In the genomic region with DNA sequence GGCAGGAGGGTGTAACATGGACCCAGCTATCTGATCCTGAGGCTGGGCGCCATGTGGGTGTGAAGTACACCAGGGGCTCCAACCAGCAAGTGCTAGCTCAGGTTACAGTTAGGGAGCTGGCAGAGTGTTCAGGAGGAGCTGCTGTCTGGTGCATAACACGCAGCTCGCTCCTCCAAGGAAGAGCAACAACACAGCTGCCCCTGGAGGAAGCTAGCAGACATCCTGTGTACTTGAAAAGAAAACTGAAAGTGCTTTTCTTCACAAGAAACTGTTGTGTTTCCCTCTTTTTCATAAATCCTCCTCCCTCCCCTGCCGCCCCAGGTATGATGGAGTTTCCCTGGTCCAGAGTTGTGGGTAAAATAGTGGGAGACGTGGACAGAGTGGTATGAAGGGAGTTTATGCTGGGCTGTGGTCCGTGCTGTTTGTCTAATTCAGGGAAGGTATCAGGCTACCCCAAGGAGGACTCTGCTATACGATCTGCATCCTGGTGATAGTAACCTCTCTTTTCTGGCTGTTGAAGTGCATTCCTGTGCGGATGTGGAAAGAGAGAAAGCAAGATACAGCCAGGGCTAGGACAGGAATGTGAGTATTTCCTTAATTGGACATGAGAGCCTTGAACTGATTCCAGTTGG, we compare ENCODE assay signal across 8 cellular contexts. TPM values are rescaled to one million over a fixed set of nuclear protein-coding genes. Genes with fewer than 3 reads are reported as not detected.
DNase-seq lines count a peak whose midpoint lies in the region; ATAC-seq and TF ChIP-seq lines count a peak whose summit lies in the region.

No MANE protein-coding gene starts in this region.

- peaks cover 63% of the 10 kb centered on the region for H3K4me1 Mint-ChIP-seq in activated CD4-positive, alpha-beta T cell treated with anti-CD3 and anti-CD28 coated beads, Interleukin-2, amount 10 ng/mL, durations not matched to agents 24 days and 14 days

- H3K27me3 Mint-ChIP-seq in activated CD4-positive, alpha-beta T cell treated with anti-CD3 and anti-CD28 coated beads, Interleukin-2, amount 10 ng/mL, durations not matched to agents 24 days and 14 days, result no peaks in the 10 kb centered on the region

- peak overlapping the region in 3 of 4 donors; percentile 17 to 60 (median 29) for H3K4me3 ChIP-seq in esophagus squamous epithelium
- peak overlapping the region; percentile 48 to 68 for H3K4me3 ChIP-seq in neutrophil (ENCODE audit: low read depth in 1 of 2, low read length in 1 of 2)

- WGBS in esophagus squamous epithelium, 2 donors, result 8 to 14% methylated on average over 7 to 8 of the region's 8 CpGs

- H3K4me1 ChIP-seq in esophagus squamous epithelium (peaks cover 12 to 48% (median 13%) of the 10 kb centered on the region in 3 donors), neutrophil (ENCODE audit: control insufficient read depth in 1 of 2, insufficient read depth in 1 of 2, low read depth in 1 of 2, low read length in 1 of 2) (peaks cover 44 to 50% of the 10 kb centered on the region in 2 experiments)

- H3K27ac ChIP-seq in esophagus squamous epithelium, result peak overlapping the region; percentile 50 to 87 (median 68)
- peak overlapping the region; percentile 85 for H3K27ac ChIP-seq in neutrophil

- peaks cover 0 to 1% (median 0%) of the 10 kb centered on the region in 4 donors for H3K27me3 ChIP-seq in esophagus squamous epithelium
- peaks cover 18% of the 10 kb centered on the region for H3K27me3 ChIP-seq in neutrophil

- peak in 1 of 6 experiments; percentile 10 for TF ChIP-seq CTCF in esophagus squamous epithelium (IDR thresholded peaks at IDR 0.05)
- TF ChIP-seq CTCF in neutrophil (IDR thresholded peaks at IDR 0.05), result peak; percentile 19

- H3K36me3 ChIP-seq in esophagus squamous epithelium, result no peaks in the 10 kb centered on the region
- H3K36me3 ChIP-seq in neutrophil, result no peaks in the 10 kb centered on the region

- H3K9me3 Mint-ChIP-seq in activated CD4-positive, alpha-beta T cell treated with anti-CD3 and anti-CD28 coated beads, Interleukin-2, amount 10 ng/mL, durations not matched to agents 24 days and 14 days, result no peaks in the 10 kb centered on the region

- H3K36me3 Mint-ChIP-seq in activated CD4-positive, alpha-beta T cell treated with anti-CD3 and anti-CD28 coated beads, Interleukin-2, amount 10 ng/mL, durations not matched to agents 24 days and 14 days (ENCODE audit: low read depth), result no peaks in the 10 kb centered on the region

- DNase-seq in EH (ENCODE audit: low read depth) (peak; percentile 86), LHCN-M2 (ENCODE audit: low read depth) (peak; percentile 68), esophagus squamous epithelium (lab: John Stamatoyannopoulos, UW) (no peak), NCI-H345 treated with DMSO at 0.1 percent for 48 hours (lab: John Stamatoyannopoulos, UW; ENCODE audit: unreplicated experiment) (no peak), globus pallidus (ENCODE audit: low spot score) (no peak)
- DNase-seq in activated CD4-positive, alpha-beta T cell treated with anti-CD3 and anti-CD28 coated beads, Interleukin-2, amount 10 ng/mL, durations not matched to agents 24 days and 14 days, result peak; percentile 88

- intact Hi-C loops in activated CD4-positive, alpha-beta T cell treated with anti-CD3 and anti-CD28 coated beads, Interleukin-2, amount 10 ng/mL, durations not matched to agents 24 days and 14 days (cut with micrococcal nuclease), result loop anchor here (1.0 to 5.0 kb wide), 2 partner anchors 17 to 1097 kb away; no protein-coding TSS in a partner anchor
- intact Hi-C loops in esophagus squamous epithelium (cut with DNase I), result no loop called here

- TF ChIP-seq POLR2A in esophagus squamous epithelium (IDR thresholded peaks at IDR 0.05), result no peak

- H3K9me3 ChIP-seq in esophagus squamous epithelium (no peaks in the 10 kb centered on the region), neutrophil (no peaks in the 10 kb centered on the region)

- peak overlapping the region; percentile 98 for H3K27ac Mint-ChIP-seq in activated CD4-positive, alpha-beta T cell treated with anti-CD3 and anti-CD28 coated beads, Interleukin-2, amount 10 ng/mL, durations not matched to agents 24 days and 14 days

- H3K4me3 Mint-ChIP-seq in activated CD4-positive, alpha-beta T cell treated with anti-CD3 and anti-CD28 coated beads, Interleukin-2, amount 10 ng/mL, durations not matched to agents 24 days and 14 days, result peak overlapping the region; percentile 89

- peak; percentile 53 for ATAC-seq in GM21390 (IDR thresholded peaks at IDR 0.05; ENCODE audit: unreplicated experiment)

RNA-seq across cellular contexts. Expression of a gene that starts 6.1 kb away (rescaled TPM):
- total RNA-seq in LHCN-M2 (2014; rRNA removed), result 49.2 and 71.0 TPM in 2 replicates
- 32.6 TPM for polyA plus RNA-seq in LHCN-M2 (2012)
- total RNA-seq in activated CD4-positive, alpha-beta T cell treated with anti-CD3 and anti-CD28 coated beads, Interleukin-2, amount 10 ng/mL, durations not matched to agents 24 days and 14 days, result 176 and 184 TPM in 2 replicates
- total RNA-seq in esophagus squamous epithelium, result 10 to 100 TPM in 3 of 4 donors, 1 to 10 TPM in 1; 2.4 to 22.7 (median 17.6) TPM

Comparison
In these comparisons a context has a peak if more than half of its experiments do, and no peak if none do; other contexts are left out.
1. DNase-seq: peak in EH (single experiment), LHCN-M2 (single experiment) and activated CD4-positive, alpha-beta T cell treated with anti-CD3 and anti-CD28 coated beads, Interleukin-2, amount 10 ng/mL, durations not matched to agents 24 days and 14 days (single experiment); none in esophagus squamous epithelium (single experiment), NCI-H345 treated with DMSO at 0.1 percent for 48 hours (single experiment) and globus pallidus (single experiment).